16 cellular contexts compared by ENCODE assay signal in the genomic region with DNA sequence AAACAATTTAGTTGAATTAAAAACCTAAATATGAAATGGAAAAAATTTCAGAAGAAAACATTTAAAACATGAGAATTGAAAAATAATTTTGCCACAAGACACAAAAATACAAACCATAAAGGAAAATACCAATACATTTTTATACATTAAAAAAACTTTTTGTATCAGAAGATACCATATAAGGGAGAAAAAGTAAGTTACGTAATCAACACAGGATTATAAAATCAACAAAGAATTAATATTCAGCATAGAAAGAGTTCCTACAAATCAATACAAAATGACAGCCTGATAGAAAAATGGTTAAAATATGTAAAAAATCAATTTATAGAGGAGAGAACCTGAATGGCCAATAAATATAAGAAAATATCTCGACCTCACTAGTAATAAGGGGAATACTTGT. TPM values are rescaled to one million over a fixed set of nuclear protein-coding genes. Genes with fewer than 3 reads are reported as not detected.
"Had no signal": no experiment of that assay in that cellular context is flagged by ENCODE, and none has a peak within 500 bp of the region (broad histone marks: within the 10 kb centered on the region; RNA-seq: fewer than 3 reads in every experiment).

No MANE protein-coding gene starts in this region.

- H3K27ac Mint-ChIP-seq: activated naive CD4-positive, alpha-beta T cell treated with anti-CD3 and anti-CD28 coated beads, Interleukin-2, amount 50 U/mL, for 24 hours; mesothelial cell of epicardium; natural killer cell treated with Interleukin-12 subunit alpha and Interleukin-12 subunit beta and Interleukin-15 and Interleukin-18, amount 100 ng/mL, for 72 hours had no signal

- H3K4me1 ChIP-seq: left lung, prostate gland, right atrium auricular region, upper lobe of right lung had no signal

- H3K4me3 ChIP-seq: body of pancreas, cardiac muscle cell, left lung, lung, prostate gland, right atrium auricular region, upper lobe of right lung had no signal

- H3K9me3 ChIP-seq: body of pancreas, prostate gland, upper lobe of right lung had no signal

- H3K27ac ChIP-seq: body of pancreas, cardiac muscle cell, left lung, prostate gland, right atrium auricular region, upper lobe of right lung had no signal

- H3K4me3 Mint-ChIP-seq: activated naive CD4-positive, alpha-beta T cell treated with anti-CD3 and anti-CD28 coated beads, Interleukin-2, amount 50 U/mL, for 24 hours; mesothelial cell of epicardium; natural killer cell treated with Interleukin-12 subunit alpha and Interleukin-12 subunit beta and Interleukin-15 and Interleukin-18, amount 100 ng/mL, for 72 hours had no signal

- ATAC-seq: body of pancreas, left lung, upper lobe of right lung had no signal

- H3K27me3 ChIP-seq: body of pancreas, cardiac muscle cell, left lung, right atrium auricular region, upper lobe of right lung had no signal

- H3K36me3 Mint-ChIP-seq: mesothelial cell of epicardium had no signal

- H3K27me3 Mint-ChIP-seq: activated naive CD4-positive, alpha-beta T cell treated with anti-CD3 and anti-CD28 coated beads, Interleukin-2, amount 50 U/mL, for 24 hours had no signal

- H3K36me3 ChIP-seq: cardiac muscle cell, left lung, prostate gland, right atrium auricular region, upper lobe of right lung had no signal

- DNase-seq: activated effector memory CD4-positive, alpha-beta T cell treated with anti-CD3 and anti-CD28 coated beads, Interleukin-2, amount 50 U/mL, for 16 hours; anterior cingulate cortex; body of pancreas; foreskin fibroblast; left lung; stimulated activated CD4-positive, alpha-beta T cell treated with anti-CD3 and anti-CD28 coated beads, Interleukin-2, amount 100 ng/mL, for 24 hours; stimulated activated naive CD4-positive, alpha-beta T cell; T-helper 9 cell; upper lobe of right lung had no signal

- H3K4me1 Mint-ChIP-seq: activated naive CD4-positive, alpha-beta T cell treated with anti-CD3 and anti-CD28 coated beads, Interleukin-2, amount 50 U/mL, for 24 hours had no signal

RNA-seq across cellular contexts. Expression of gene SAMD9L, which starts 16.6 kb away (rescaled TPM):
- total RNA-seq: cardiac muscle cell had no signal
- polyA plus RNA-seq: cardiac muscle cell had no signal

RNA-seq across cellular contexts. Expression of gene SAMD9, which starts 47.0 kb away (rescaled TPM):
- polyA plus RNA-seq: cardiac muscle cell had no signal
